Comparison of ENCODE assay signal across 20 cellular contexts in the genomic region with DNA sequence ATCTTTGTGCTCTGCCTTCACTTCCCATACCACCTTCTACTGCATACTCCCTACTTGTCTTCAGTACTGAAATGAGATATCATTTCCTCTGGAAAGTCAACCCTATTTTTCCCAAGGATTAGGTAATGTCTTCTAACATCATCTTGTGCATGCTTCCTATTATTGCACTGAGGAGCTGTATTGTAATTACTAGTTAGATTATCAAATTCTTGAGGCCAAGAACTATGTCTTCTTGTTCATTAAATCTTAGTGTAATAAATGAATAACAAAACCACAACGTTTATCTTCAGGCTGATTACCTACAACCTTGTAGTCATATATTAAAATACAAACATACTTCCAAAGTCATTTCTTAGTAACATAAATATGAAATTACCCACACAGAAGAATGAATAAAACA.
"Had no signal": no experiment of that assay in that cellular context is flagged by ENCODE, and none has a peak within 500 bp of the region (broad histone marks: within the 10 kb centered on the region; RNA-seq: fewer than 3 reads in every experiment).

No MANE protein-coding gene starts in this region.

- ATAC-seq: natural killer cell; right lobe of liver; stimulated activated naive B cell treated with anti-CD40 and anti-IgM and Interleukin-4, amounts not matched to agents 10 μg/mL and 1 μg/mL and 100 μg/mL, for 72 hours; stimulated activated naive CD8-positive, alpha-beta T cell treated with anti-CD3 and anti-CD28 coated beads, Interleukin-15, Interleukin-2, amounts not matched to agents 100 U/mL and 50 U/mL, for 24 hours had no signal

- H3K27ac ChIP-seq: left ventricle myocardium inferior, ovary, right atrium auricular region, right lobe of liver, stomach, testis, thyroid gland, transverse colon, upper lobe of left lung, vagina had no signal

- DNase-seq: hypothalamus; left ventricle myocardium inferior; mesendoderm; naive B cell; natural killer cell; ovary; right lobe of liver; stimulated activated CD4-positive, alpha-beta T cell treated with anti-CD3 and anti-CD28 coated beads, Interleukin-2, amount 100 ng/mL, for 24 hours; stimulated activated CD4-positive, alpha-beta T cell treated with anti-CD3 and anti-CD28 coated beads, Interleukin-4, amount 100 ng/mL, for 1 hour; stimulated activated naive B cell treated with anti-CD40 and anti-IgM and Interleukin-4, amounts not matched to agents 10 μg/mL and 1 μg/mL and 100 μg/mL, for 72 hours; stimulated activated naive CD8-positive, alpha-beta T cell treated with anti-CD3 and anti-CD28 coated beads, Interleukin-15, Interleukin-2, amounts not matched to agents 100 U/mL and 50 U/mL, for 24 hours; stomach; testis; thyroid gland; transverse colon; upper lobe of left lung had no signal

- H3K4me2 ChIP-seq: smooth muscle cell had no signal

- H3K9me3 ChIP-seq: ovary, right atrium auricular region, right lobe of liver, testis, thyroid gland, transverse colon, upper lobe of left lung, vagina had no signal

- H3K36me3 ChIP-seq: ovary, right atrium auricular region, right lobe of liver, thyroid gland, transverse colon, upper lobe of left lung, vagina had no signal

- H3K27me3 ChIP-seq: ovary, right atrium auricular region, right lobe of liver, stomach, testis, thyroid gland, transverse colon, upper lobe of left lung, vagina had no signal

- H3K4me1 ChIP-seq: left ventricle myocardium inferior, right atrium auricular region, right lobe of liver, stomach, testis, thyroid gland, transverse colon, upper lobe of left lung, vagina had no signal

- H3K4me3 ChIP-seq: left ventricle myocardium inferior, lung, ovary, right atrium auricular region, right lobe of liver, smooth muscle cell, stomach, testis, thyroid gland, transverse colon, upper lobe of left lung, vagina had no signal
